Comparison of ENCODE assay signal across 1 cellular context in genomic region chr17:49861150-49861884, GRCh38.
TF ChIP-seq lines count a peak whose summit lies in the region.

No MANE protein-coding gene starts in this region.

TF ChIP-seq in HepG2, 621 proteins besides CTCF, POLR2A, EP300 and RAD21 (continued from another document):
- TF ChIP-seq ZNF704 (CRISPR knock-in tag; IDR thresholded peaks at IDR 0.05; ENCODE audit: borderline replicate concordance), result no peak
- TF ChIP-seq ESRRA (CRISPR knock-in tag; IDR thresholded peaks at IDR 0.05; ENCODE audit: low read depth), result no peak
- TF ChIP-seq PATZ1 (CRISPR knock-in tag; IDR thresholded peaks at IDR 0.05), result peak; percentile 100
